Comparison of ENCODE assay signal across 35 cellular contexts in the genomic region with DNA sequence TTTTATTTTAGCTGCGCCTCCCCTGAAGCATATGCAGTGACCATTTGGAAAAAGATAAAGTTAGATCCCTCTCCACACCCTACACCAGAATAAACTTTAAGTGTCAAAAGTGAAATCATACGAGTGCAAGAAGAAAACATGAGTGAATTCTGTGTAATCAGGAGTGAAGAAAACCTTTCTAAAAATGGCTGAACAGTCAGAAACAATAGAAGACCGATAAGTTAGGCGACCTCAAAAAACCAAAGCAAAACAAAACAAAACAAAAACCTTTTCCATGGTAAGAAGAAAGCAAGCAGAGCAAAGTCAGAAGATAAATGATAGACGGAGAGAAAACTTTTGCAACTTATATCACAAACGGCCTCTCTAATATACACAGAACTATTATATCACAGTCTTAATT. TPM values are rescaled to one million over a fixed set of nuclear protein-coding genes. Genes with fewer than 3 reads are reported as not detected.
DNase-seq lines count a peak whose midpoint lies in the region; ATAC-seq, FAIRE-seq and TF ChIP-seq lines count a peak whose summit lies in the region.
"Had no signal": no experiment of that assay in that cellular context is flagged by ENCODE, and none has a peak within 500 bp of the region (broad histone marks: within the 10 kb centered on the region; RNA-seq: fewer than 3 reads in every experiment).

No MANE protein-coding gene starts in this region.

- peak overlapping the region; percentile 85 for H2AFZ ChIP-seq in K562 (ENCODE audit: low read depth, low read length)

- H3K36me3 ChIP-seq in HEK293 (ENCODE audit: control insufficient read depth in 2 of 2, insufficient read depth in 1 of 2, low read length in 2 of 2) (no peaks in the 10 kb centered on the region), K562 (ENCODE audit: control insufficient read depth, insufficient read depth, low read length) (no peaks in the 10 kb centered on the region)
- H3K36me3 ChIP-seq: BE2C; BLaER1; BLaER1 treated with 17β-estradiol and CSF1 and Interleukin-3, amounts not matched to agents 10 nM and 100 nM had no signal

- POLR2A ChIA-PET in HEK293 (lab: Yijun Ruan, JAX): no interaction called here
- POLR2A ChIA-PET in K562 (lab: Yijun Ruan, JAX): interaction anchor here (0.6 kb wide), 1 partner anchor 94 kb away, joined by 3 read pairs; no protein-coding TSS in a partner anchor

- H3K9me1 ChIP-seq in K562 (ENCODE audit: control insufficient read depth, insufficient read depth, low read length): no peaks in the 10 kb centered on the region

- no peaks in the 10 kb centered on the region for H3K4me1 ChIP-seq in HEK293 (ENCODE audit: control insufficient read depth, insufficient read depth, low read length)
- H3K4me1 ChIP-seq in K562 (replicated peaks in 1 of 2; ENCODE audit: control insufficient read depth in 2 of 2, insufficient read depth in 2 of 2, low read length in 2 of 2): no peaks in the 10 kb centered on the region
- H3K4me1 ChIP-seq: A549; BE2C; BLaER1; BLaER1 treated with 17β-estradiol and CSF1 and Interleukin-3, amounts not matched to agents 10 nM and 100 nM; Caco-2 had no signal

- ATAC-seq in K562 (no peak), GM19035 (IDR thresholded peaks at IDR 0.05; ENCODE audit: unreplicated experiment) (no peak)
- ATAC-seq: A549; CD8-positive, alpha-beta T cell had no signal

- CTCF ChIA-PET in HEK293 (lab: Yijun Ruan, JAX) (interaction anchor here (1.0 to 1.9 kb wide), 3 partner anchors 11 to 59 kb away, joined by 3 to 7 read pairs (median 4); no protein-coding TSS in a partner anchor), K562 (lab: Yijun Ruan, JAX; ENCODE audit: low intra/inter-chr PET ratio) (interaction anchor here (0.6 kb wide), 1 partner anchor 628 kb away, joined by 4 read pairs; no protein-coding TSS in a partner anchor)

- H3K4me3 ChIP-seq in HEK293 (ENCODE audit: low read depth, low read length) (no peak overlapping the region), K562 (no peak overlapping the region)
- H3K4me3 ChIP-seq: A549; BLaER1; BLaER1 treated with 17β-estradiol and CSF1 and Interleukin-3, amounts not matched to agents 10 nM and 100 nM had no signal

- H3K27ac ChIP-seq in HEK293 (ENCODE audit: extremely low read depth, low read depth, low read length): no peak overlapping the region
- no peak overlapping the region for H3K27ac ChIP-seq in K562 (ENCODE audit: extremely low read depth, low read depth, low read length)
- H3K27ac ChIP-seq: 22Rv1; A549; BLaER1; BLaER1 treated with 17β-estradiol and CSF1 and Interleukin-3, amounts not matched to agents 10 nM and 100 nM; C4-2B had no signal

- TF ChIP-seq CTCF in HEK293 (tag by site-specific recombination; IDR thresholded peaks at IDR 0.05) (no peak), K562 (IDR thresholded peaks at IDR 0.05 in 2 of 3, conservative IDR thresholded peaks at IDR 0.05 in 1 of 3; ENCODE audit: insufficient read depth in 2 of 3, low read depth in 1 of 3, low read length in 3 of 3) (no peak)

- no peak for TF ChIP-seq EP300 in K562 (IDR thresholded peaks at IDR 0.05; ENCODE audit: low read length)

- H3K9ac ChIP-seq in K562 (ENCODE audit: insufficient read depth in 1 of 2, low read depth in 2 of 2, low read length in 2 of 2): no peak overlapping the region; a peak in 1 of 4 replicates
- H3K9ac ChIP-seq: BLaER1; BLaER1 treated with 17β-estradiol and CSF1 and Interleukin-3, amounts not matched to agents 10 nM and 100 nM had no signal

- no peaks in the 10 kb centered on the region for H3K9me3 ChIP-seq in HEK293 (ENCODE audit: control insufficient read depth, insufficient read depth, low read depth, low read length)
- H3K9me3 ChIP-seq in K562 (replicated peaks; ENCODE audit: control insufficient read depth, insufficient read depth, low read depth, low read length): peaks cover 8% of the 10 kb centered on the region
- H3K9me3 ChIP-seq: A549, BE2C had no signal

- no peaks in the 10 kb centered on the region for H4K20me1 ChIP-seq in K562 (replicated peaks; ENCODE audit: control insufficient read depth, insufficient read depth, low read length)
- H4K20me1 ChIP-seq: BLaER1; BLaER1 treated with 17β-estradiol and CSF1 and Interleukin-3, amounts not matched to agents 10 nM and 100 nM had no signal

- no peak for FAIRE-seq in K562 (lab: Jason Lieb, UNC)
- FAIRE-seq: A204.1, A549, D721Med had no signal

- in situ Hi-C loops in K562 (cut with MboI): loop anchor here (10.0 kb wide), 2 partner anchors 456 to 546 kb away; a partner anchor contains a TSS

- intact Hi-C loops in K562 (cut with micrococcal nuclease): loop anchor here (10.0 kb wide), 1 partner anchor 546 kb away; a partner anchor contains a TSS

- 0 out of 2 replicates have a peak overlapping the region, but pooled peaks have one; percentile 17 for H3K4me2 ChIP-seq in K562 (ENCODE audit: insufficient read depth, low read length)
- H3K4me2 ChIP-seq: A549; BLaER1; BLaER1 treated with 17β-estradiol and CSF1 and Interleukin-3, amounts not matched to agents 10 nM and 100 nM had no signal

- 30% methylated on average over 6 of the region's 6 CpGs for WGBS in K562 (ENCODE audit: insufficient coverage, low coverage, missing lambda C conversion rate)

- no peak for TF ChIP-seq POLR2A in K562 (conservative IDR thresholded peaks at IDR 0.05)

- no peak for TF ChIP-seq RAD21 in K562 (CRISPR knock-in tag; conservative IDR thresholded peaks at IDR 0.05 in 1 of 2, IDR thresholded peaks at IDR 0.05 in 1 of 2)

- H3K27me3 ChIP-seq in K562 (ENCODE audit: control insufficient read depth in 2 of 2, insufficient read depth in 2 of 2, low read length in 2 of 2): no peaks in the 10 kb centered on the region
- H3K27me3 ChIP-seq: BE2C; BLaER1; BLaER1 treated with 17β-estradiol and CSF1 and Interleukin-3, amounts not matched to agents 10 nM and 100 nM had no signal

- DNase-seq in K562 (ENCODE audit: extremely low read depth in 1 of 4, low spot score in 3 of 4): no peak
- no peak for DNase-seq in activated CD8-positive, alpha-beta memory T cell treated with anti-CD3 and anti-CD28 coated beads for 24 hours
- DNase-seq: 8988T; ACHN; AML-193; BE2C; C1 segment of cervical spinal cord; Caco-2; Calu3; CD4-positive, alpha-beta memory T cell; CD4-positive, alpha-beta T cell; CD4-positive, CD25-positive, alpha-beta regulatory T cell; CD8-positive, alpha-beta memory T cell; CD8-positive, alpha-beta T cell; COR-L47; DMS 273 treated with DMSO at 0.1 percent for 48 hours; DMS153; DMS53; DMS79; DMS79 treated with DMSO at 0.1 percent for 48 hours; DND-41; EL had no signal

- no TSS peak for BruUV-seq in K562 (replicated peaks; lab: Mats Ljungman, UMichigan)

- no peaks in the 10 kb centered on the region for H3K79me2 ChIP-seq in K562 (ENCODE audit: control insufficient read depth, insufficient read depth, low read length)

TF ChIP-seq in HEK293, 187 proteins besides CTCF, POLR2A, EP300 and RAD21:
- TF ChIP-seq HOXC10 (CRISPR knock-in tag; IDR thresholded peaks at IDR 0.05): no peak
- TF ChIP-seq ZBTB17 (tag by site-specific recombination; IDR thresholded peaks at IDR 0.05): peak; percentile 63; the same call in 1 of the 2 replicates
- no peak for TF ChIP-seq ZSCAN16 (tag by site-specific recombination; IDR thresholded peaks at IDR 0.05)

RNA-seq across cellular contexts. Expression of a gene that starts 16.6 kb away (rescaled TPM):
- total RNA-seq in K562 (2011; cell fraction: chromatin; rRNA removed; ENCODE audit: low replicate concordance): 176 and 239 TPM in 2 replicates
- total RNA-seq in K562 (2011; cell fraction: nucleolus; rRNA removed): 81.0 and 95.1 TPM in 2 replicates
- total RNA-seq in K562 (2011; cell fraction: nucleoplasm; rRNA removed): 122 and 132 TPM in 2 replicates
- total RNA-seq in K562 (2014; rRNA removed) (6.9 and 12.8 TPM in 2 replicates), K562 (2014; rRNA removed; fragmentation: Illumina TruSeq; extraction: Trizol) (17.6 and 18.6 TPM in 2 replicates), K562 (2015; rRNA removed; fragmentation: Illumina TruSeq; extraction: Trizol) (19.8 and 20.5 TPM in 2 replicates), K562 (2021) (21.1 and 22.8 TPM in 2 replicates)
- polyA plus RNA-seq in K562 (2011; rRNA removed) (37.6 and 40.1 TPM in 2 replicates), K562 (2014; fragmentation: Illumina TruSeq; extraction: Trizol) (16.9 and 19.4 TPM in 2 replicates), K562 (2014; fragmentation: Nextera tagmentation; extraction: Ambion mirVana) (10 to 100 TPM in 1 of 2 experiments, 1 to 10 TPM in 1; 8.0 to 10.6 TPM), K562 (2014; rRNA removed) (9.7 and 11.5 TPM in 2 replicates)
- 21.4 and 26.3 TPM in 2 replicates for polyA plus RNA-seq in K562 (2011; cell fraction: cytosol; rRNA removed)
- 149 and 159 TPM in 2 replicates for polyA plus RNA-seq in K562 (2011; cell fraction: nucleus; rRNA removed)
- polyA plus RNA-seq in K562 (2012): 15.2 and 16.8 TPM in 2 replicates
- polyA minus RNA-seq in K562 (2011; rRNA and poly(A)+ RNA removed): 75.4 and 94.9 TPM in 2 replicates
- polyA minus RNA-seq in K562 (2011; cell fraction: cytosol; rRNA and poly(A)+ RNA removed): 14.1 and 20.7 TPM in 2 replicates
- polyA minus RNA-seq in K562 (2011; cell fraction: nucleus; rRNA and poly(A)+ RNA removed): 59.4 and 126 TPM in 2 replicates

RNA-seq across cellular contexts. Expression of a gene that starts 17.5 kb away (rescaled TPM):
- total RNA-seq in K562 (2011; cell fraction: chromatin; rRNA removed; ENCODE audit: low replicate concordance): 11.1 and 39.0 TPM in 2 replicates
- 28.2 and 30.4 TPM in 2 replicates for total RNA-seq in K562 (2011; cell fraction: nucleolus; rRNA removed)
- 20.0 and 26.4 TPM in 2 replicates for total RNA-seq in K562 (2011; cell fraction: nucleoplasm; rRNA removed)
- 40.3 and 62.9 TPM in 2 replicates for total RNA-seq in K562 (2014; rRNA removed)
- total RNA-seq in K562 (2014; rRNA removed; fragmentation: Illumina TruSeq; extraction: Trizol): 17.5 and 20.1 TPM in 2 replicates
- 34.5 and 34.6 TPM in 2 replicates for total RNA-seq in K562 (2015; rRNA removed; fragmentation: Illumina TruSeq; extraction: Trizol)
- total RNA-seq in K562 (2021): 73.4 and 75.7 TPM in 2 replicates
- 34.4 and 57.7 TPM in 2 replicates for polyA plus RNA-seq in K562 (2011; rRNA removed)
- polyA plus RNA-seq in K562 (2011; cell fraction: cytosol; rRNA removed): 53.6 and 133 TPM in 2 replicates
- 64.3 and 118 TPM in 2 replicates for polyA plus RNA-seq in K562 (2011; cell fraction: nucleus; rRNA removed)
- 64.2 and 77.5 TPM in 2 replicates for polyA plus RNA-seq in K562 (2012)
- polyA plus RNA-seq in K562 (2014; fragmentation: Illumina TruSeq; extraction: Trizol): 51.8 and 73.3 TPM in 2 replicates
- polyA plus RNA-seq in K562 (2014; fragmentation: Nextera tagmentation; extraction: Ambion mirVana): 10 to 100 TPM in 1 of 2 experiments, 1 to 10 TPM in 1; 8.0 to 19.1 TPM
- 47.2 and 50.1 TPM in 2 replicates for polyA plus RNA-seq in K562 (2014; rRNA removed)
- 16.7 and 22.0 TPM in 2 replicates for polyA minus RNA-seq in K562 (2011; rRNA and poly(A)+ RNA removed)
- 47.9 and 57.4 TPM in 2 replicates for polyA minus RNA-seq in K562 (2011; cell fraction: cytosol; rRNA and poly(A)+ RNA removed)
- polyA minus RNA-seq in K562 (2011; cell fraction: nucleus; rRNA and poly(A)+ RNA removed): 20.3 and 22.1 TPM in 2 replicates
- total RNA-seq: A673; B cell; Calu3; CD4-positive, alpha-beta memory T cell; CD8-positive, alpha-beta memory T cell; CD8-positive, alpha-beta T cell; Daoy had no signal
- polyA plus RNA-seq: BJ; CD4-positive, alpha-beta memory T cell; CD8-positive, alpha-beta memory T cell had no signal
